Comparison of ENCODE assay signal across 13 cellular contexts in genomic region chr10:29862926-29863614, GRCh38.
A peak's percentile ranks its signal among the peaks of the same experiment; 100 is the strongest.
DNase-seq lines count a peak whose midpoint lies in the region; ATAC-seq, FAIRE-seq and TF ChIP-seq lines count a peak whose summit lies in the region.
"Had no signal": no experiment of that assay in that cellular context is flagged by ENCODE, and none has a peak within 500 bp of the region (broad histone marks: within the 10 kb centered on the region; RNA-seq: fewer than 3 reads in every experiment).

No MANE protein-coding gene starts in this region.

- H3K36me3 ChIP-seq in bronchial epithelial cell (ENCODE audit: control insufficient read depth, insufficient read depth, low read length) = no peaks in the 10 kb centered on the region
- no peaks in the 10 kb centered on the region for H3K36me3 ChIP-seq in pancreas

- no peaks in the 10 kb centered on the region for H3K4me1 ChIP-seq in pancreas

- H3K9me3 Mint-ChIP-seq in Calu3 (ENCODE audit: low read depth, unreplicated experiment) = no peaks in the 10 kb centered on the region
- H3K9me3 Mint-ChIP-seq: activated T-cell treated with anti-CD3 and anti-CD28 coated beads, Interleukin-2, amount 50 U/mL, for 72 hours; dendritic cell treated with granulocyte-macrophage colony-stimulating factor and Interleukin-4, amounts not matched to agents 40 ng/mL and 50 ng/mL, for 4 days; T-helper 2 cell treated with Interferon-gamma antibody and Interleukin-4, amounts not matched to agents 5 μg/mL and 100 μg/mL, for 36 hours had no signal

- H3K27ac Mint-ChIP-seq in Calu3 (ENCODE audit: unreplicated experiment) = peak overlapping the region; percentile 86
- H3K27ac Mint-ChIP-seq: activated T-cell treated with anti-CD3 and anti-CD28 coated beads, Interleukin-2, amount 50 U/mL, for 72 hours; dendritic cell treated with granulocyte-macrophage colony-stimulating factor and Interleukin-4, amounts not matched to agents 40 ng/mL and 50 ng/mL, for 4 days; T-helper 2 cell treated with Interferon-gamma antibody and Interleukin-4, amounts not matched to agents 5 μg/mL and 100 μg/mL, for 36 hours had no signal

- WGBS in pancreas, 2 donors = 61 to 66% methylated on average over 4 of the region's 4 CpGs

- H3K27ac ChIP-seq in pancreas = peak overlapping the region in 1 of 4 donors; percentile 39

- TF ChIP-seq CTCF in Calu3 (IDR thresholded peaks at IDR 0.05; ENCODE audit: unreplicated experiment) (no peak), bronchial epithelial cell (IDR thresholded peaks at IDR 0.05; ENCODE audit: insufficient read depth, low read length, severe bottlenecking) (no peak), pancreas (IDR thresholded peaks at IDR 0.05) (no peak)

- no TSS peak for BruUV-seq in Calu3 (replicated peaks; lab: Mats Ljungman, UMichigan)

- peak; percentile 90 for TF ChIP-seq EP300 in Ishikawa (IDR thresholded peaks at IDR 0.05; ENCODE audit: borderline replicate concordance)

- H3K4me1 Mint-ChIP-seq in Calu3 (ENCODE audit: low read depth, unreplicated experiment) = peaks cover 53% of the 10 kb centered on the region

- no peaks in the 10 kb centered on the region for H3K27me3 ChIP-seq in bronchial epithelial cell (ENCODE audit: control insufficient read depth, insufficient read depth, low read length)
- no peaks in the 10 kb centered on the region for H3K27me3 ChIP-seq in pancreas

- CTCF ChIA-PET in Calu3 (lab: Charles Lee) = interaction anchor here (1.0 to 1.3 kb wide), 3 partner anchors 84 to 105 kb away, joined by 3 to 4 read pairs (median 3); no protein-coding TSS in a partner anchor

- H3K9me3 ChIP-seq in pancreas = no peaks in the 10 kb centered on the region

- DNase-seq in Calu3 = peak; percentile 59
- peak; percentile 98 for DNase-seq in bronchial epithelial cell (ENCODE audit: low read depth)
- DNase-seq in pancreas = no peak
- no peak for DNase-seq in OCI-M1 (lab: John Stamatoyannopoulos, UW)
- DNase-seq in activated CD4-positive, alpha-beta T cell treated with anti-CD3 and anti-CD28 coated beads, Interleukin-2, amount 50 U/mL, for 1 hour = no peak
- no peak for DNase-seq in hippocampal formation (lab: John Stamatoyannopoulos, UW)
- DNase-seq: activated T-cell treated with anti-CD3 and anti-CD28 coated beads, Interleukin-2, amount 50 U/mL, for 72 hours; NCI-H526 treated with DMSO at 0.1 percent for 48 hours; right cardiac atrium had no signal

- peaks cover 23% of the 10 kb centered on the region for H3K36me3 Mint-ChIP-seq in Calu3 (ENCODE audit: insufficient read depth, unreplicated experiment)

- peak overlapping the region; percentile 14 for H3K4me3 Mint-ChIP-seq in Calu3 (ENCODE audit: low read depth, unreplicated experiment)
- H3K4me3 Mint-ChIP-seq: activated T-cell treated with anti-CD3 and anti-CD28 coated beads, Interleukin-2, amount 50 U/mL, for 72 hours; dendritic cell treated with granulocyte-macrophage colony-stimulating factor and Interleukin-4, amounts not matched to agents 40 ng/mL and 50 ng/mL, for 4 days; T-helper 2 cell treated with Interferon-gamma antibody and Interleukin-4, amounts not matched to agents 5 μg/mL and 100 μg/mL, for 36 hours had no signal

- peak; percentile 1; the same call in 1 of the 2 replicates for TF ChIP-seq RAD21 in Ishikawa (IDR thresholded peaks at IDR 0.05; ENCODE audit: low read depth)

- no peaks in the 10 kb centered on the region for H3K27me3 Mint-ChIP-seq in Calu3 (ENCODE audit: unreplicated experiment)
- H3K27me3 Mint-ChIP-seq: dendritic cell treated with granulocyte-macrophage colony-stimulating factor and Interleukin-4, amounts not matched to agents 40 ng/mL and 50 ng/mL, for 4 days had no signal

- H3K4me3 ChIP-seq in bronchial epithelial cell (ENCODE audit: low read depth, low read length) (no peak overlapping the region), pancreas (no peak overlapping the region)

- intact Hi-C loops in Calu3 (cut with micrococcal nuclease; ENCODE audit: unreplicated experiment) = loop anchor here (1.0 to 2.0 kb wide), 3 partner anchors 86 to 202 kb away; no protein-coding TSS in a partner anchor
- intact Hi-C loops in pancreas (cut with DNase I) = no loop called here

- no peak for FAIRE-seq in bronchial epithelial cell (lab: Jason Lieb, UNC)
- FAIRE-seq in pancreas (lab: Jason Lieb, UNC) = no peak

- peak in 3 of 4 donors; percentile 14 to 60 (median 54) for ATAC-seq in pancreas
- no peak for ATAC-seq in GM21447 (IDR thresholded peaks at IDR 0.05; ENCODE audit: unreplicated experiment)
- ATAC-seq: activated T-cell treated with anti-CD3 and anti-CD28 coated beads, Interleukin-2, amount 50 U/mL, for 72 hours; right cardiac atrium had no signal

TF ChIP-seq in Ishikawa, 13 proteins besides CTCF, POLR2A, EP300 and RAD21:
- TF ChIP-seq YY1 (IDR thresholded peaks at IDR 0.05; ENCODE audit: low read depth) (no peak), TCF12 (IDR thresholded peaks at IDR 0.05; ENCODE audit: low read depth) (peak; percentile 90), NFIC (IDR thresholded peaks at IDR 0.05) (peak; percentile 86), EGR1 (IDR thresholded peaks at IDR 0.05) (no peak), TEAD4 (IDR thresholded peaks at IDR 0.05) (peak; percentile 80), ZBTB7A (IDR thresholded peaks at IDR 0.05; ENCODE audit: low read depth) (no peak), FOXM1 (IDR thresholded peaks at IDR 0.05; ENCODE audit: borderline replicate concordance, low read depth) (peak; percentile 89), REST (IDR thresholded peaks at IDR 0.05; ENCODE audit: low read depth) (no peak), MAX (IDR thresholded peaks at IDR 0.05) (no peak), CREB1 (IDR thresholded peaks at IDR 0.05; ENCODE audit: low read depth) (0 out of 2 replicates have a peak, but pooled peaks have one; percentile 24), CEBPB (IDR thresholded peaks at IDR 0.05) (peak; percentile 94), USF1 (IDR thresholded peaks at IDR 0.05) (no peak), TAF1 (IDR thresholded peaks at IDR 0.05; ENCODE audit: low read depth) (no peak)
TF ChIP-seq in Ishikawa: peak in this region for 6.

Comparison
In these comparisons a context has a peak if more than half of its experiments do, and no peak if none do; other contexts are left out.
1. DNase-seq: peak in Calu3 (single experiment) and bronchial epithelial cell (single experiment); none in pancreas (0 of 6), OCI-M1 (single experiment), activated CD4-positive, alpha-beta T cell treated with anti-CD3 and anti-CD28 coated beads, Interleukin-2, amount 50 U/mL, for 1 hour (single experiment) and hippocampal formation (0 of 2).